22 cellular contexts compared by ENCODE assay signal in the genomic region with DNA sequence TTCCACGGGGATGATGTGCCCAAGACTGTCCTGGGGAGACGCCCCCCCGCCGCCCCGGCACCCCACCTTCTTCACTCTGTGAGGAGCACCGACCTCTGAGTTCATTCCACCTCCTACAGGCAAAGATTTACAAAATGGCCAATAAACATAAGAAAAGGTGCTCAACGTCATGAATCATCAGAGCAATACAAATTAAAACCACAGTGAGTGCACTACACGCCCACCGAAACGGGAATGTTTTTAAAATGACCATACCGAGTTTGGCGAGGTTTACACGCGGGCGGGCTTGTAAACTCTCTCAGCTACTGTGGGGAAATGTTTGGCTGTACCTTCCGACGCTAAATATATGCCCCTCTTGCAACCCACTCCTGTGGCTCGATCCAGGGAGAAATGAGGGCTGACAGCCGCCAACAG. TPM values are rescaled to one million over a fixed set of nuclear protein-coding genes. Genes with fewer than 3 reads are reported as not detected.
DNase-seq lines count a peak whose midpoint lies in the region; ATAC-seq and TF ChIP-seq lines count a peak whose summit lies in the region.
"Had no signal": no experiment of that assay in that cellular context is flagged by ENCODE, and none has a peak within 500 bp of the region (broad histone marks: within the 10 kb centered on the region; RNA-seq: fewer than 3 reads in every experiment).

No MANE protein-coding gene starts in this region.

- no peaks in the 10 kb centered on the region for H3K36me3 ChIP-seq in GM23248 (ENCODE audit: low read depth)
- H3K36me3 ChIP-seq in esophagus muscularis mucosa: no peaks in the 10 kb centered on the region
- H3K36me3 ChIP-seq in lower lobe of right lung: no peaks in the 10 kb centered on the region
- H3K36me3 ChIP-seq: colonic mucosa, gastrocnemius medialis, pancreas, SJCRH30 had no signal

- no peaks in the 10 kb centered on the region for H4K20me1 ChIP-seq in GM23248 (ENCODE audit: insufficient read depth)

- H3K79me2 ChIP-seq in GM23248 (ENCODE audit: insufficient read depth): no peaks in the 10 kb centered on the region

- in situ Hi-C loops in GM23248 (cut with MboI): no loop called here

- H3K27me3 ChIP-seq in GM23248 (replicated peaks; ENCODE audit: insufficient read depth) (no peaks in the 10 kb centered on the region), esophagus muscularis mucosa (no peaks in the 10 kb centered on the region), lower lobe of right lung (ENCODE audit: low read depth) (peaks cover 7% of the 10 kb centered on the region)
- H3K27me3 ChIP-seq: colonic mucosa, pancreas had no signal

- H3K9ac ChIP-seq in GM23248: no peak overlapping the region

- H3K4me3 ChIP-seq in GM23248 (no peak overlapping the region), esophagus muscularis mucosa (no peak overlapping the region), lower lobe of right lung (no peak overlapping the region)
- H3K4me3 ChIP-seq: colonic mucosa, gastrocnemius medialis, GM12878, pancreas, SJCRH30, thoracic aorta had no signal

- no peak overlapping the region for H2AFZ ChIP-seq in GM23248

- TF ChIP-seq EP300 in esophagus muscularis mucosa (IDR thresholded peaks at IDR 0.05): no peak

- DNase-seq in GM23248 (peak; percentile 88), M059J (ENCODE audit: low read depth) (peak; percentile 71), astrocyte of the hippocampus (ENCODE audit: low read depth, low spot score) (peak; percentile 85), renal cortical epithelial cell (ENCODE audit: low read depth) (peak; percentile 29), esophagus muscularis mucosa (ENCODE audit: extremely low spot score) (no peak), lower lobe of right lung (no peak)
- no peak for DNase-seq in effector CD8-positive, alpha-beta T cell (lab: John Stamatoyannopoulos, UW)
- DNase-seq: activated CD8-positive, alpha-beta memory T cell treated with anti-CD3 and anti-CD28 coated beads, Interleukin-2, amount 10 ng/mL, durations not matched to agents 7 days and 5 days; AML-193; Caco-2; colonic mucosa; gastrocnemius medialis; NCI-H1930; NCI-H510A; pancreas; SJCRH30; stimulated activated CD4-positive, alpha-beta T cell treated with anti-CD3 and anti-CD28 coated beads, Interleukin-4, amount 100 ng/mL, for 1 hour had no signal

- no peaks in the 10 kb centered on the region for H3K9me3 ChIP-seq in GM23248 (ENCODE audit: low read depth)
- H3K9me3 ChIP-seq in esophagus muscularis mucosa: no peaks in the 10 kb centered on the region
- H3K9me3 ChIP-seq in lower lobe of right lung: no peaks in the 10 kb centered on the region
- H3K9me3 ChIP-seq: Caco-2, colonic mucosa, gastrocnemius medialis, pancreas, SJCRH30, thoracic aorta had no signal

- H3K4me2 ChIP-seq in GM23248 (ENCODE audit: unreplicated experiment): peak overlapping the region; percentile 45

- H3F3A ChIP-seq in GM23248 (ENCODE audit: insufficient read depth): no peaks in the 10 kb centered on the region

- no peak for TF ChIP-seq CTCF in esophagus muscularis mucosa (IDR thresholded peaks at IDR 0.05)
- no peak for TF ChIP-seq CTCF in lower lobe of right lung (IDR thresholded peaks at IDR 0.05)

- ATAC-seq in HG03439 (IDR thresholded peaks at IDR 0.05; ENCODE audit: unreplicated experiment) (no peak), lower lobe of right lung (no peak)
- ATAC-seq: activated CD8-positive, alpha-beta memory T cell treated with anti-CD3 and anti-CD28 coated beads, Interleukin-2, amount 10 ng/mL, durations not matched to agents 7 days and 5 days; gastrocnemius medialis; GM12878; HepG2; left ventricle myocardium superior had no signal

- H3K27ac ChIP-seq in GM23248 (no peak overlapping the region), esophagus muscularis mucosa (replicated peaks in 1 of 4) (no peak overlapping the region), lower lobe of right lung (no peak overlapping the region)
- H3K27ac ChIP-seq: colonic mucosa, gastrocnemius medialis, pancreas, SJCRH30, thoracic aorta had no signal

- intact Hi-C loops in esophagus muscularis mucosa (cut with DNase I): no loop called here
- intact Hi-C loops in lower lobe of right lung (cut with DNase I): no loop called here

- no peaks in the 10 kb centered on the region for H3K9me2 ChIP-seq in GM23248 (ENCODE audit: insufficient read depth)

- TF ChIP-seq POLR2A in esophagus muscularis mucosa (IDR thresholded peaks at IDR 0.05; ENCODE audit: low read depth): no peak

- H3K4me1 ChIP-seq in GM23248 (ENCODE audit: insufficient read depth) (no peaks in the 10 kb centered on the region), esophagus muscularis mucosa (peaks cover 0 to under 1% (median 0%) of the 10 kb centered on the region in 4 donors), lower lobe of right lung (no peaks in the 10 kb centered on the region)
- H3K4me1 ChIP-seq: Caco-2, colonic mucosa, gastrocnemius medialis, pancreas, SJCRH30 had no signal

- 25 to 29% methylated on average over 15 to 19 of the region's 19 CpGs for WGBS in GM23248 (ENCODE audit: low coverage in 1 of 2, low lambda C conversion rate in 2 of 2, missing lambda C conversion rate in 2 of 2), 2 experiments
- 73% methylated on average over 19 of the region's 19 CpGs for whole genome bisulfite sequencing in esophagus muscularis mucosa

RNA-seq across cellular contexts. Expression of gene NPTXR, which starts 7.9 kb away (rescaled TPM):
- 2.7 and 4.2 TPM in 2 replicates for total RNA-seq in GM23248 (2014; rRNA removed; shearing (Covaris generic))
- polyA plus RNA-seq in GM23248 (2016; fragmentation: Nextera tagmentation; extraction: Ambion mirVana): 0.99 TPM in 2 replicates
- total RNA-seq in M059J (2014; rRNA removed; shearing (Covaris generic)): 0.76 and 1.9 TPM in 2 replicates
- 0.87 and 24.7 TPM in 2 replicates for total RNA-seq in renal cortical epithelial cell
- total RNA-seq in esophagus muscularis mucosa: 10 to 100 TPM in 1 of 4 donors, 1 to 10 TPM in 3; 8.2 to 15.0 (median 8.8) TPM
- 5.1 TPM for total RNA-seq in lower lobe of right lung

RNA-seq across cellular contexts. Expression of gene CBX6, which starts 36.1 kb away (rescaled TPM):
- total RNA-seq in GM23248 (2014; rRNA removed; shearing (Covaris generic)): 52.1 and 52.7 TPM in 2 replicates
- 51.9 and 55.8 TPM in 2 replicates for polyA plus RNA-seq in GM23248 (2016; fragmentation: Nextera tagmentation; extraction: Ambion mirVana)
- total RNA-seq in M059J (2014; rRNA removed; shearing (Covaris generic)): 12.2 and 18.4 TPM in 2 replicates
- total RNA-seq in renal cortical epithelial cell: 28.3 and 62.7 TPM in 2 replicates
- 100 to 1,000 TPM in 3 of 4 donors, 10 to 100 TPM in 1; 73.7 to 172 (median 129) TPM for total RNA-seq in esophagus muscularis mucosa
- total RNA-seq in lower lobe of right lung: 54.7 TPM

RNA-seq across cellular contexts. Expression of gene DNAL4, which starts 42.0 kb away (rescaled TPM):
- 11.6 and 18.9 TPM in 2 replicates for total RNA-seq in GM23248 (2014; rRNA removed; shearing (Covaris generic))
- 14.2 and 16.7 TPM in 2 replicates for polyA plus RNA-seq in GM23248 (2016; fragmentation: Nextera tagmentation; extraction: Ambion mirVana)
- total RNA-seq in M059J (2014; rRNA removed; shearing (Covaris generic)): 6.9 and 13.2 TPM in 2 replicates
- 18.2 and 33.5 TPM in 2 replicates for total RNA-seq in renal cortical epithelial cell
- 10 to 100 TPM in 3 of 4 donors, 1 to 10 TPM in 1; 9.3 to 15.2 (median 12.8) TPM for total RNA-seq in esophagus muscularis mucosa
- total RNA-seq in lower lobe of right lung: 21.3 TPM

Comparison
In these comparisons a context has a peak if more than half of its experiments do, and no peak if none do; other contexts are left out.
1. DNase-seq: peak in GM23248 (single experiment), M059J (single experiment), astrocyte of the hippocampus (single experiment) and renal cortical epithelial cell (single experiment); none in esophagus muscularis mucosa (single experiment), lower lobe of right lung (single experiment) and effector CD8-positive, alpha-beta T cell (single experiment).